8 cellular contexts compared by ENCODE assay signal in the genomic region with DNA sequence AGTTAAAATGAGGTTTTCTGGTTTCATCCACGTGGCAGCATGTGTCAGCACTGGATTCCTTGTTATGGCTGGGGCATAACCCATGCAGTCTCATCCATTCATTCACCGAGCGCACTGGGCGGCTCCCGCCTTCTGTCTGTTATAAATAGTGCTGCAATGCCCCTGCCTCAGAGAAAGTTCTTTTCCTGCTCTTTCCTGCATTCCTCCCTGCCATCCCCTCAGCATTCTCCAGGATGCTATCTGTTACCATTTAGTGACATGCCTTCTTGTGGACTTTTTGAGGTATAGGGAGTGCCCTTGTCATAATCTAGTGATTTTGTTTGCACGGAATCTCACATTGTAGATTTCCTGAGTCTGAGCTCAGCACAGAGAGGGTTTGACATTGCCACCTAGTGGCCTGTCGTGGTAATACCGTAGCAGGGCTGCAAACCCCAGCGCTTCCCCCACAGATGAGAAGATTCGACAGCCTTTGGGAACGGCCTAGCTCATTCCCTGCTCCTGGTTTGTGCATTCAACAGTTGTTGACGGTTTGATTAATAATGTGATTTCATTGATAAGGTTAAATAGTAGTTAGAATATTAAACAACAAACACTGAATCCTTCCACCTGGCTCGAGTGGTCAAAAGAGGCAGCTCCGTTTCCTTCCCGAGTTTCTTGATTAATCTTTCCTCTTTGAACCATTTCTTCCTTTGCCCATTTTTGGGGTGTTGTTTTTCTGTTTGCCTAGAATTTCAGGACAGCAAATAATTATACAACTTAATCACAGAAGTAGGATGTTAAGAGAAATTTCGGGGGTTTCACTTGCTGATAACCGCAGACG. TPM values are rescaled to one million over a fixed set of nuclear protein-coding genes. Genes with fewer than 3 reads are reported as not detected.
DNase-seq lines count a peak whose midpoint lies in the region; ATAC-seq and TF ChIP-seq lines count a peak whose summit lies in the region.

No MANE protein-coding gene starts in this region.

- H3K36me3 ChIP-seq in left ventricle myocardium inferior, result no peaks in the 10 kb centered on the region

- H3K27me3 ChIP-seq in left ventricle myocardium inferior (ENCODE audit: low read depth), result peaks cover 92% of the 10 kb centered on the region

- no peak overlapping the region for H3K27ac ChIP-seq in left ventricle myocardium inferior (replicated peaks)

- no peaks in the 10 kb centered on the region for H3K9me3 ChIP-seq in left ventricle myocardium inferior (replicated peaks)

- H3K36me3 Mint-ChIP-seq in activated naive CD8-positive, alpha-beta T cell treated with anti-CD3 and anti-CD28 coated beads, Interleukin-2, amount 50 U/mL, for 24 hours (ENCODE audit: low read depth), result no peaks in the 10 kb centered on the region

- DNase-seq in AG09319 (ENCODE audit: extremely low read depth, low read depth), result peak; percentile 54
- DNase-seq in GM19238 (ENCODE audit: insufficient read length, low spot score), result peak; percentile 67
- peak; percentile 51 for DNase-seq in NCI-H1105 (lab: John Stamatoyannopoulos, UW)
- peak; percentile 48 for DNase-seq in T follicular helper cell (ENCODE audit: low read depth)
- DNase-seq in activated naive CD8-positive, alpha-beta T cell treated with anti-CD3 and anti-CD28 coated beads, Interleukin-2, amount 50 U/mL, for 24 hours, result peak; percentile 83
- DNase-seq in left ventricle myocardium inferior, result peak; percentile 67
- peak; percentile 90 for DNase-seq in sciatic nerve (ENCODE audit: low spot score)

- peak overlapping the region; percentile 26 for H3K27ac Mint-ChIP-seq in activated naive CD8-positive, alpha-beta T cell treated with anti-CD3 and anti-CD28 coated beads, Interleukin-2, amount 50 U/mL, for 24 hours

- peak overlapping the region; percentile 27 for H3K4me3 ChIP-seq in left ventricle myocardium inferior

- no peaks in the 10 kb centered on the region for H3K9me3 Mint-ChIP-seq in activated naive CD8-positive, alpha-beta T cell treated with anti-CD3 and anti-CD28 coated beads, Interleukin-2, amount 50 U/mL, for 24 hours

- peak overlapping the region; percentile 56 for H3K4me3 Mint-ChIP-seq in activated naive CD8-positive, alpha-beta T cell treated with anti-CD3 and anti-CD28 coated beads, Interleukin-2, amount 50 U/mL, for 24 hours

- TF ChIP-seq CTCF in AG09319 (IDR thresholded peaks at IDR 0.05; ENCODE audit: low read depth, low read length), result peak; percentile 95
- peak; percentile 96 for TF ChIP-seq CTCF in left ventricle myocardium inferior (IDR thresholded peaks at IDR 0.05; ENCODE audit: borderline replicate concordance)

- H3K4me1 ChIP-seq in left ventricle myocardium inferior, result peaks cover 24% of the 10 kb centered on the region

- peaks cover 25% of the 10 kb centered on the region for H3K4me1 Mint-ChIP-seq in activated naive CD8-positive, alpha-beta T cell treated with anti-CD3 and anti-CD28 coated beads, Interleukin-2, amount 50 U/mL, for 24 hours

- intact Hi-C loops in left ventricle myocardium inferior (cut with micrococcal nuclease) (loop anchor here (2.0 kb wide), 1 partner anchor 301 kb away; no protein-coding TSS in a partner anchor), sciatic nerve (cut with DNase I) (loop anchor here (5.0 to 10.0 kb wide), 2 partner anchors 300 to 513 kb away; no protein-coding TSS in a partner anchor)

- peaks cover 43% of the 10 kb centered on the region for H3K27me3 Mint-ChIP-seq in activated naive CD8-positive, alpha-beta T cell treated with anti-CD3 and anti-CD28 coated beads, Interleukin-2, amount 50 U/mL, for 24 hours

- peak; percentile 86 for ATAC-seq in activated naive CD8-positive, alpha-beta T cell treated with anti-CD3 and anti-CD28 coated beads, Interleukin-2, amount 50 U/mL, for 24 hours
- peak; percentile 88 for ATAC-seq in sciatic nerve
- no peak for ATAC-seq in HG02763 (IDR thresholded peaks at IDR 0.05; ENCODE audit: unreplicated experiment)

RNA-seq across cellular contexts. Expression of a gene that starts 46.3 kb away (rescaled TPM):
- 0.08 TPM for total RNA-seq in left ventricle myocardium inferior
- not detected for total RNA-seq in sciatic nerve
